Comparison of ENCODE assay signal across 15 cellular contexts in the genomic region with DNA sequence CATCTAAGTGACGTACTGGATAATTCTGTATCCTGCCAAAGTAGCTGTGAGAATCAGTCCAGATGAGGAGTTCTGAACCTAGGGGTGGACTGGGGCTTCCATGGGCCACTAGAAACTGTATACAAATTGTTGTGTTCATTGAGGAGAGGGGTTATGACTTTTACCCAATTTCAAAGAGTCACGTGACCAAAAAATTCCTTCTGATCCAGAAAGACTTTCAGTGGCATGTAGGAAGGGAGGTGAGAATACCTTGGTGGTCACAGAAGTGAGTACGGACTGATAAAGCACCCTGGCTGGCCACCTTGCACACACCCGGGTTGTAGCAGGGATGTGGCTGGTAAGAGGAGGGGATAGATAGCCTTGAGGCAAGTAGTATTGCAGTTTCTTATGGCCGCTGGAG.
DNase-seq lines count a peak whose midpoint lies in the region; ATAC-seq, FAIRE-seq and TF ChIP-seq lines count a peak whose summit lies in the region.
"Had no signal": no experiment of that assay in that cellular context is flagged by ENCODE, and none has a peak within 500 bp of the region (broad histone marks: within the 10 kb centered on the region; RNA-seq: fewer than 3 reads in every experiment).

No MANE protein-coding gene starts in this region.

- CTCF ChIA-PET in A549 (lab: Yijun Ruan, JAX): interaction anchor here (1.3 to 1.5 kb wide), 2 partner anchors 11 to 193 kb away, joined by 4 to 6 read pairs; no protein-coding TSS in a partner anchor

- no peak for TF ChIP-seq RAD21 in A549 (conservative IDR thresholded peaks at IDR 0.05 in 1 of 2, IDR thresholded peaks at IDR 0.05 in 1 of 2)

- no peak overlapping the region for H3K4ac ChIP-seq in H9 (ENCODE audit: low read depth, low read length)

- H3K27me3 ChIP-seq in H9 (ENCODE audit: insufficient read depth, low read length): no peaks in the 10 kb centered on the region
- no peaks in the 10 kb centered on the region for H3K27me3 ChIP-seq in RWPE2 (ENCODE audit: insufficient read depth, poor library complexity, severe bottlenecking)
- H3K27me3 ChIP-seq in hepatocyte: no peaks in the 10 kb centered on the region

- no peaks in the 10 kb centered on the region for H4K20me1 ChIP-seq in H9 (ENCODE audit: control insufficient read depth, insufficient read depth, insufficient read length)
- H4K20me1 ChIP-seq in hepatocyte (ENCODE audit: insufficient read depth, poor library complexity, severe bottlenecking): no peaks in the 10 kb centered on the region

- peaks cover 37% of the 10 kb centered on the region for H3K36me3 ChIP-seq in RWPE2 (ENCODE audit: low read depth)
- no peaks in the 10 kb centered on the region for H3K36me3 ChIP-seq in hepatocyte (replicated peaks; ENCODE audit: insufficient read depth, low read depth)

- TF ChIP-seq CTCF in A549 (IDR thresholded peaks at IDR 0.05) (no peak), H9 (conservative IDR thresholded peaks at IDR 0.05) (no peak), RWPE2 (IDR thresholded peaks at IDR 0.05; ENCODE audit: poor library complexity, severe bottlenecking) (no peak), hepatocyte (IDR thresholded peaks at IDR 0.05; ENCODE audit: poor library complexity) (no peak)

- H3K79me2 ChIP-seq in H9 (ENCODE audit: insufficient read depth, low read length): no peaks in the 10 kb centered on the region
- H3K79me2 ChIP-seq in hepatocyte: peaks cover 52% of the 10 kb centered on the region

- no peak overlapping the region for H2BK12ac ChIP-seq in H9 (ENCODE audit: insufficient read length, low read depth, low read length)

- H4K5ac ChIP-seq in H9 (ENCODE audit: insufficient read length, low read depth, low read length): no peak overlapping the region

- H3K14ac ChIP-seq in H9 (ENCODE audit: insufficient read depth, low read length): no peak overlapping the region

- POLR2A ChIA-PET in A549 (lab: Yijun Ruan, JAX): no interaction called here

- H2BK15ac ChIP-seq in H9 (ENCODE audit: low read depth, low read length): no peak overlapping the region

- peak overlapping the region; percentile 28 for H3K18ac ChIP-seq in H9 (ENCODE audit: insufficient read length, low read depth, low read length)

- H3K27ac Mint-ChIP-seq in H9: no peak overlapping the region; a peak in 1 of 7 replicates

- no peaks in the 10 kb centered on the region for H3K9me2 ChIP-seq in hepatocyte (replicated peaks; ENCODE audit: insufficient read depth)

- H3K23me2 ChIP-seq in H9 (ENCODE audit: insufficient read length, low read depth, low read length, poor library complexity, severe bottlenecking): no peaks in the 10 kb centered on the region

- FAIRE-seq in A549 (lab: Jason Lieb, UNC): no peak

- no peak overlapping the region for H3T11ph ChIP-seq in H9 (ENCODE audit: low read length)

- H3K56ac ChIP-seq in H9 (ENCODE audit: insufficient read length, low read depth, low read length): no peak overlapping the region

- H4K91ac ChIP-seq in H9 (ENCODE audit: insufficient read length, low read depth, low read length): no peak overlapping the region

- H3K9ac ChIP-seq in H9 (ENCODE audit: extremely low read depth, insufficient read length, low read length): no peak overlapping the region
- H3K9ac ChIP-seq: KMS-11 had no signal

- H2BK120ac ChIP-seq in H9 (ENCODE audit: low read depth, low read length, poor library complexity, severe bottlenecking): no peak overlapping the region

- no peaks in the 10 kb centered on the region for H3K9me3 Mint-ChIP-seq in H9

- H2BK5ac ChIP-seq in H9 (ENCODE audit: insufficient read length, low read length): no peak overlapping the region

- peak overlapping the region; percentile 99; a peak in 5 of 6 replicates for H3K27ac ChIP-seq in A549
- H3K27ac ChIP-seq in H9 (ENCODE audit: insufficient read length, low read depth, low read length): no peak overlapping the region
- peak overlapping the region; percentile 96 for H3K27ac ChIP-seq in RWPE2 (ENCODE audit: poor library complexity, severe bottlenecking)
- peak overlapping the region; percentile 18 for H3K27ac ChIP-seq in hepatocyte
- H3K27ac ChIP-seq: KMS-11 had no signal

- H2BK20ac ChIP-seq in H9 (ENCODE audit: low read depth, low read length, poor library complexity, severe bottlenecking): no peak overlapping the region

- H3K4me3 ChIP-seq in A549: no peak overlapping the region
- no peak overlapping the region for H3K4me3 ChIP-seq in RWPE2 (ENCODE audit: severe bottlenecking)
- no peak overlapping the region for H3K4me3 ChIP-seq in hepatocyte

- H2AFZ ChIP-seq in H9 (ENCODE audit: low read length) (no peak overlapping the region), hepatocyte (no peak overlapping the region)

- DNase-seq in A549 (ENCODE audit: low read depth in 1 of 2, low spot score in 1 of 2): no peak
- DNase-seq in H9: no peak
- no peak for DNase-seq in RWPE2 (ENCODE audit: low spot score)
- no peak for DNase-seq in hepatocyte (ENCODE audit: low spot score)
- DNase-seq in activated T-cell treated with anti-CD3 and anti-CD28 coated beads for 4 hours: no peak
- no peak for DNase-seq in ACHN
- no peak for DNase-seq in cerebellar cortex (ENCODE audit: low spot score)
- DNase-seq: DMS 273 treated with DMSO at 0.1 percent for 48 hours, DND-41, NCI-H1417 treated with DMSO at 0.1 percent for 48 hours, NCI-H187 treated with DMSO at 0.1 percent for 48 hours, NCI-H524, NCI-H82 had no signal

- H2AK5ac ChIP-seq in H9 (ENCODE audit: insufficient read length, low read length): no peak overlapping the region

- no peak overlapping the region for H4K8ac ChIP-seq in H9 (replicated peaks; ENCODE audit: insufficient read length, low read depth, low read length)

- in situ Hi-C loops in ACHN (cut with HindIII; ENCODE audit: low pct_ligation_motif_present, low pct_unique_long_range_greater_than_20kb, low sequenced_read_pairs): no loop called here

- 94% methylated on average over 5 of the region's 5 CpGs for WGBS in A549 (ENCODE audit: missing lambda C conversion rate)
- WGBS in H9 (ENCODE audit: extremely low coverage, insufficient read length, low lambda C conversion rate): no CpG with 5 or more reads among the region's 5 CpGs
- WGBS in hepatocyte (ENCODE audit: low lambda C conversion rate, missing lambda C conversion rate): 91% methylated on average over 5 of the region's 5 CpGs

- H3K79me1 ChIP-seq in H9 (ENCODE audit: insufficient read depth, low read depth, low read length, poor library complexity, severe bottlenecking): no peaks in the 10 kb centered on the region

- no peaks in the 10 kb centered on the region for H3K27me3 Mint-ChIP-seq in H9 (ENCODE audit: low read depth)

- H3K4me1 Mint-ChIP-seq in H9: peaks cover 44 to 47% of the 10 kb centered on the region in 2 experiments

- TF ChIP-seq EP300 in A549 (IDR thresholded peaks at IDR 0.05): no peak

- no peaks in the 10 kb centered on the region; a peak in 1 of 7 replicates for H3K36me3 Mint-ChIP-seq in H9 (ENCODE audit: insufficient read depth in 1 of 3, low read depth in 3 of 3)

- H3K4me2 ChIP-seq in A549: no peak overlapping the region; the same call in 2 of the 3 replicates
- H3K4me2 ChIP-seq in H9 (ENCODE audit: insufficient read depth, insufficient read length, low read length): no peak overlapping the region
- no peak overlapping the region for H3K4me2 ChIP-seq in hepatocyte
- H3K4me2 ChIP-seq: KMS-11 had no signal

- no peaks in the 10 kb centered on the region for H3K9me3 ChIP-seq in A549
- no peaks in the 10 kb centered on the region for H3K9me3 ChIP-seq in H9 (ENCODE audit: control insufficient read depth, low read depth, low read length)
- H3K9me3 ChIP-seq in RWPE2 (ENCODE audit: severe bottlenecking): no peaks in the 10 kb centered on the region
- no peaks in the 10 kb centered on the region for H3K9me3 ChIP-seq in hepatocyte (ENCODE audit: low read depth)

- no peak for TF ChIP-seq POLR2A in A549 (IDR thresholded peaks at IDR 0.05; ENCODE audit: low read length)

- H3K4me1 ChIP-seq in A549: peaks cover 100% of the 10 kb centered on the region
- peaks cover 20% of the 10 kb centered on the region for H3K4me1 ChIP-seq in H9 (ENCODE audit: insufficient read depth, low read length)
- H3K4me1 ChIP-seq in RWPE2 (ENCODE audit: insufficient read depth, poor library complexity, severe bottlenecking): peaks cover 95% of the 10 kb centered on the region
- peaks cover 49% of the 10 kb centered on the region for H3K4me1 ChIP-seq in hepatocyte (ENCODE audit: insufficient read depth)

- ATAC-seq in A549: no peak
- no peak for ATAC-seq in RWPE2 (ENCODE audit: low read depth)
- no peak for ATAC-seq in GM18868 (IDR thresholded peaks at IDR 0.05; ENCODE audit: unreplicated experiment)

- no peak overlapping the region for H3K23ac ChIP-seq in H9 (ENCODE audit: insufficient read length, low read depth, low read length)

- no peak overlapping the region for H3K4me3 Mint-ChIP-seq in H9

TF ChIP-seq in A549, 52 proteins besides CTCF, POLR2A, EP300 and RAD21:
- TF ChIP-seq MAFK (IDR thresholded peaks at IDR 0.05; ENCODE audit: partially characterized antibody) (no peak), NPAS2 (CRISPR knock-in tag; IDR thresholded peaks at IDR 0.05; ENCODE audit: borderline replicate concordance) (no peak), CHD4 (IDR thresholded peaks at IDR 0.05; ENCODE audit: borderline replicate concordance) (no peak)
